In genomic region chr15:72783563-72784232, GRCh38 we compare ENCODE assay signal across 1 cellular context.
TF ChIP-seq lines count a peak whose summit lies in the region.

TSS of gene ADPGK (minus strand) at chr15:72783758. CDS start at chr15:72783691, 67 bp downstream.

TF ChIP-seq in HCT116, 20 proteins besides CTCF, POLR2A, EP300 and RAD21 (continued from another document):
- TF ChIP-seq EZH2 (IDR thresholded peaks at IDR 0.05) (no peak), YY1 (IDR thresholded peaks at IDR 0.05; ENCODE audit: extremely low read depth, insufficient replicate concordance, low read depth, low read length) (peak; percentile 83), SRF (IDR thresholded peaks at IDR 0.05; ENCODE audit: low read depth) (peak; percentile 98), TCF7L2 (IDR thresholded peaks at IDR 0.05; ENCODE audit: borderline replicate concordance, extremely low read depth, insufficient read depth, insufficient read length) (no peak), SP1 (IDR thresholded peaks at IDR 0.05; ENCODE audit: low read depth) (peak; percentile 93)
